In genomic region chr15:79849789-79850188, GRCh38 we compare ENCODE assay signal across 8 cellular contexts. TPM values are rescaled to one million over a fixed set of nuclear protein-coding genes. Genes with fewer than 3 reads are reported as not detected.
DNase-seq lines count a peak whose midpoint lies in the region; ATAC-seq and TF ChIP-seq lines count a peak whose summit lies in the region.

No MANE protein-coding gene starts in this region.

- ATAC-seq in WTC11 (peak; percentile 60), HG02623 (IDR thresholded peaks at IDR 0.05; ENCODE audit: unreplicated experiment) (no peak)

- H3K4me3 ChIP-seq in HFF-Myc (replicated peaks; ENCODE audit: low read depth, low read length) = no peak overlapping the region

- peaks cover 5% of the 10 kb centered on the region for H3K4me1 Mint-ChIP-seq in WTC11

- peaks cover 18% of the 10 kb centered on the region for H3K36me3 Mint-ChIP-seq in WTC11

- POLR2A ChIA-PET in WTC11 (lab: Charles Lee) = interaction anchor here (1.0 kb wide), 1 partner anchor 211 kb away, joined by 3 read pairs; no protein-coding TSS in a partner anchor

- CTCF ChIA-PET in WTC11 (lab: Charles Lee) = interaction anchor here (0.6 to 3.0 kb wide), 31 partner anchors 9 to 539 kb away, joined by 3 to 27 read pairs (median 3); partner anchors contain the start of genes CTXND1, FAH and TMED3

- H3K27me3 Mint-ChIP-seq in WTC11 (ENCODE audit: low read depth) = no peaks in the 10 kb centered on the region

- H3K9me3 Mint-ChIP-seq in WTC11 = no peaks in the 10 kb centered on the region

- DNase-seq in Caki2 (ENCODE audit: low read depth) = peak; percentile 54
- no peak for DNase-seq in HFF-Myc (ENCODE audit: extremely low read depth, low read depth)
- DNase-seq in WTC11 (ENCODE audit: low spot score) = peak; percentile 63
- DNase-seq in iris pigment epithelial cell (ENCODE audit: low read depth) = peak; percentile 56
- DNase-seq in germinal center (ENCODE audit: low spot score) = no peak
- DNase-seq in activated effector memory CD4-positive, alpha-beta T cell treated with anti-CD3 and anti-CD28 coated beads, Interleukin-2, amount 50 U/mL, for 16 hours = no peak
- no peak for DNase-seq in NCI-H226

- TF ChIP-seq CTCF in HFF-Myc (IDR thresholded peaks at IDR 0.05; ENCODE audit: low read depth, low read length, missing control alignments) (peak; percentile 65), WTC11 (IDR thresholded peaks at IDR 0.05) (0 out of 2 replicates have a peak, but pooled peaks have one; percentile 45)

- H3K4me3 Mint-ChIP-seq in WTC11 = no peak overlapping the region

- in situ Hi-C loops in Caki2 (cut with HindIII; ENCODE audit: low pct_unique_long_range_greater_than_20kb, low sequenced_read_pairs) = no loop called here

- H3K27ac Mint-ChIP-seq in WTC11 = no peak overlapping the region

TF ChIP-seq in WTC11, 78 proteins besides CTCF, POLR2A, EP300 and RAD21:
- TF ChIP-seq ATF3 (CRISPR knock-in tag; conservative IDR thresholded peaks at IDR 0.05) = no peak
- TF ChIP-seq JAZF1 (CRISPR knock-in tag; IDR thresholded peaks at IDR 0.05) = no peak
- TF ChIP-seq MAX (CRISPR knock-in tag; IDR thresholded peaks at IDR 0.05) = no peak
- no peak for TF ChIP-seq TEAD4 (CRISPR knock-in tag; IDR thresholded peaks at IDR 0.05)
- no peak for TF ChIP-seq ZNF532 (CRISPR knock-in tag; IDR thresholded peaks at IDR 0.05; ENCODE audit: borderline replicate concordance)
- no peak for TF ChIP-seq NR3C1 (CRISPR knock-in tag; conservative IDR thresholded peaks at IDR 0.05; ENCODE audit: low read depth)
- TF ChIP-seq ZNF512 (CRISPR knock-in tag; IDR thresholded peaks at IDR 0.05; ENCODE audit: borderline replicate concordance) = no peak
- TF ChIP-seq CREB1 (CRISPR knock-in tag; IDR thresholded peaks at IDR 0.05) = no peak
- TF ChIP-seq GTF2I (CRISPR knock-in tag; conservative IDR thresholded peaks at IDR 0.05) = 0 out of 2 replicates have a peak, but pooled peaks have one; percentile 35

RNA-seq across cellular contexts. Expression of gene MTHFS, which starts 47.0 kb away (rescaled TPM):
- 58.6 and 70.3 TPM in 2 replicates for total RNA-seq in Caki2 (2014; rRNA removed; shearing (Covaris generic); ENCODE audit: low replicate concordance)
- 24.8 to 31.0 TPM (median 29.7 TPM) in 3 replicates for total RNA-seq in WTC11 (2021)

Comparison
In these comparisons a context has a peak if more than half of its experiments do, and no peak if none do; other contexts are left out.
1. DNase-seq: peak in Caki2 (single experiment), WTC11 (single experiment) and iris pigment epithelial cell (single experiment); none in HFF-Myc (single experiment), germinal center (single experiment), activated effector memory CD4-positive, alpha-beta T cell treated with anti-CD3 and anti-CD28 coated beads, Interleukin-2, amount 50 U/mL, for 16 hours (single experiment) and NCI-H226 (single experiment).